In genomic region chr19:42297034-42297433, GRCh38 we compare ENCODE assay signal across 17 cellular contexts. TPM values are rescaled to one million over a fixed set of nuclear protein-coding genes. Genes with fewer than 3 reads are reported as not detected.
DNase-seq lines count a peak whose midpoint lies in the region; ATAC-seq and TF ChIP-seq lines count a peak whose summit lies in the region.
"Had no signal": no experiment of that assay in that cellular context is flagged by ENCODE, and none has a peak within 500 bp of the region (broad histone marks: within the 10 kb centered on the region; RNA-seq: fewer than 3 reads in every experiment).

No MANE protein-coding gene starts in this region.

- no peak overlapping the region for H3K27ac ChIP-seq in CD4-positive, alpha-beta T cell (ENCODE audit: low read depth, low read length)
- H3K27ac ChIP-seq: HL-60 had no signal

- no peak for TF ChIP-seq CTCF in CD4-positive, alpha-beta T cell (IDR thresholded peaks at IDR 0.05)
- TF ChIP-seq CTCF in nephron (IDR thresholded peaks at IDR 0.05; ENCODE audit: unreplicated experiment in 3 of 3), result no peak

- DNase-seq in CD4-positive, alpha-beta T cell, result no peak
- DNase-seq in activated T-helper 1 cell treated with anti-CD3 and anti-CD28 coated beads, Interleukin-12 subunit alpha, Interleukin-12 subunit beta, Interleukin-2, Interleukin-4 antibody, amounts not matched to agents 30 ng/mL and 10 ng/mL and 1 ng/mL, durations not matched to agents 14 hours and 24 hours and 36 hours (ENCODE audit: low spot score), result no peak
- DNase-seq: DMS 273 treated with DMSO at 0.1 percent for 48 hours, HCEC 1CT, KBM-7, NCI-H1048, NCI-H1694, NCI-H2107, NCI-H226, NCI-H526 treated with DMSO at 0.1 percent for 48 hours, OCI-M1 had no signal

- no peaks in the 10 kb centered on the region for H3K9me3 ChIP-seq in CD4-positive, alpha-beta T cell (ENCODE audit: control insufficient read depth, low read length)

- no peaks in the 10 kb centered on the region for H3K27me3 Mint-ChIP-seq in CD4-positive, alpha-beta T cell
- H3K27me3 Mint-ChIP-seq in activated T-helper 1 cell treated with anti-CD3 and anti-CD28 coated beads, Interleukin-12 subunit alpha, Interleukin-12 subunit beta, Interleukin-2, Interleukin-4 antibody, amounts not matched to agents 30 ng/mL and 10 ng/mL and 1 ng/mL, durations not matched to agents 14 hours and 24 hours and 36 hours (ENCODE audit: insufficient read depth), result no peaks in the 10 kb centered on the region
- no peaks in the 10 kb centered on the region for H3K27me3 Mint-ChIP-seq in nephron (ENCODE audit: low read depth)

- CTCF ChIA-PET in CD4-positive, alpha-beta T cell (lab: Charles Lee), result interaction anchor here (0.9 to 1.4 kb wide), 2 partner anchors 12 to 164 kb away, joined by 5 to 6 read pairs; no protein-coding TSS in a partner anchor

- POLR2A ChIA-PET in CD4-positive, alpha-beta T cell (lab: Charles Lee), result no interaction called here

- peak overlapping the region; percentile 27 for H3K27ac Mint-ChIP-seq in CD4-positive, alpha-beta T cell
- peak overlapping the region; percentile 37 for H3K27ac Mint-ChIP-seq in activated T-helper 1 cell treated with anti-CD3 and anti-CD28 coated beads, Interleukin-12 subunit alpha, Interleukin-12 subunit beta, Interleukin-2, Interleukin-4 antibody, amounts not matched to agents 30 ng/mL and 10 ng/mL and 1 ng/mL, durations not matched to agents 14 hours and 24 hours and 36 hours
- H3K27ac Mint-ChIP-seq in nephron, result peak overlapping the region in 2 of 3 experiments; percentile 47 to 61

- no peak for ATAC-seq in CD4-positive, alpha-beta T cell (ENCODE audit: poor library complexity)
- ATAC-seq in GM21737 (IDR thresholded peaks at IDR 0.05; ENCODE audit: unreplicated experiment) (no peak), HG03175 (IDR thresholded peaks at IDR 0.05; ENCODE audit: unreplicated experiment) (no peak), esophagus mucosa (no peak)

- H3K4me3 Mint-ChIP-seq in CD4-positive, alpha-beta T cell, result no peak overlapping the region
- no peak overlapping the region for H3K4me3 Mint-ChIP-seq in activated T-helper 1 cell treated with anti-CD3 and anti-CD28 coated beads, Interleukin-12 subunit alpha, Interleukin-12 subunit beta, Interleukin-2, Interleukin-4 antibody, amounts not matched to agents 30 ng/mL and 10 ng/mL and 1 ng/mL, durations not matched to agents 14 hours and 24 hours and 36 hours
- peak overlapping the region; percentile 6 to 47 (median 19) for H3K4me3 Mint-ChIP-seq in nephron

- H3K36me3 Mint-ChIP-seq in CD4-positive, alpha-beta T cell (ENCODE audit: low read depth), result peaks cover 43% of the 10 kb centered on the region
- H3K36me3 Mint-ChIP-seq in activated T-helper 1 cell treated with anti-CD3 and anti-CD28 coated beads, Interleukin-12 subunit alpha, Interleukin-12 subunit beta, Interleukin-2, Interleukin-4 antibody, amounts not matched to agents 30 ng/mL and 10 ng/mL and 1 ng/mL, durations not matched to agents 14 hours and 24 hours and 36 hours (ENCODE audit: low read depth), result peaks cover 12% of the 10 kb centered on the region
- peaks cover 30% of the 10 kb centered on the region for H3K36me3 Mint-ChIP-seq in nephron (ENCODE audit: low read depth)

- no peaks in the 10 kb centered on the region for H3K9me3 Mint-ChIP-seq in CD4-positive, alpha-beta T cell
- H3K9me3 Mint-ChIP-seq in activated T-helper 1 cell treated with anti-CD3 and anti-CD28 coated beads, Interleukin-12 subunit alpha, Interleukin-12 subunit beta, Interleukin-2, Interleukin-4 antibody, amounts not matched to agents 30 ng/mL and 10 ng/mL and 1 ng/mL, durations not matched to agents 14 hours and 24 hours and 36 hours, result no peaks in the 10 kb centered on the region
- H3K9me3 Mint-ChIP-seq in nephron, result no peaks in the 10 kb centered on the region

- H3K4me1 Mint-ChIP-seq in CD4-positive, alpha-beta T cell (ENCODE audit: low read depth), result peaks cover 17% of the 10 kb centered on the region
- H3K4me1 Mint-ChIP-seq in activated T-helper 1 cell treated with anti-CD3 and anti-CD28 coated beads, Interleukin-12 subunit alpha, Interleukin-12 subunit beta, Interleukin-2, Interleukin-4 antibody, amounts not matched to agents 30 ng/mL and 10 ng/mL and 1 ng/mL, durations not matched to agents 14 hours and 24 hours and 36 hours (ENCODE audit: low read depth), result no peaks in the 10 kb centered on the region
- H3K4me1 Mint-ChIP-seq in nephron, result peaks cover 5% of the 10 kb centered on the region

- intact Hi-C loops in CD4-positive, alpha-beta T cell (cut with DNase I, micrococcal nuclease), result loop anchor here in 1 of 2 experiments (2.0 to 5.0 kb wide), 2 partner anchors 115 to 164 kb away; partner anchors contain the start of gene POU2F2
- intact Hi-C loops in activated T-helper 1 cell treated with anti-CD3 and anti-CD28 coated beads, Interleukin-12 subunit alpha, Interleukin-12 subunit beta, Interleukin-2, Interleukin-4 antibody, amounts not matched to agents 30 ng/mL and 10 ng/mL and 1 ng/mL, durations not matched to agents 14 hours and 24 hours and 36 hours (cut with micrococcal nuclease), result no loop called here

- H3K27me3 ChIP-seq in CD4-positive, alpha-beta T cell (ENCODE audit: control insufficient read depth, insufficient read depth, low read length), result no peaks in the 10 kb centered on the region

- TF ChIP-seq POLR2A in GM15510 (IDR thresholded peaks at IDR 0.05; ENCODE audit: borderline replicate concordance, extremely low read depth, insufficient read length), result peak; percentile 11

RNA-seq across cellular contexts. Expression of gene PRR19, which starts 4.9 kb away (rescaled TPM):
- under 1 TPM in 1 of 2 experiments, not detected in 1; 0.16 TPM for total RNA-seq in CD4-positive, alpha-beta T cell
- 1.0 and 1.4 TPM in 2 replicates for total RNA-seq in activated T-helper 1 cell treated with anti-CD3 and anti-CD28 coated beads, Interleukin-12 subunit alpha, Interleukin-12 subunit beta, Interleukin-2, Interleukin-4 antibody, amounts not matched to agents 30 ng/mL and 10 ng/mL and 1 ng/mL, durations not matched to agents 14 hours and 24 hours and 36 hours
- total RNA-seq in esophagus mucosa, result 0.84 TPM

RNA-seq across cellular contexts. Expression of gene PAFAH1B3, which starts 5.4 kb away (rescaled TPM):
- total RNA-seq in CD4-positive, alpha-beta T cell, result 10 to 100 TPM; 10.6 to 11.8 TPM
- total RNA-seq in activated T-helper 1 cell treated with anti-CD3 and anti-CD28 coated beads, Interleukin-12 subunit alpha, Interleukin-12 subunit beta, Interleukin-2, Interleukin-4 antibody, amounts not matched to agents 30 ng/mL and 10 ng/mL and 1 ng/mL, durations not matched to agents 14 hours and 24 hours and 36 hours, result 48.7 and 50.1 TPM in 2 replicates
- 32.5 TPM for total RNA-seq in esophagus mucosa

RNA-seq across cellular contexts. Expression of gene TMEM145, which starts 16.1 kb away (rescaled TPM):
- not detected for total RNA-seq in CD4-positive, alpha-beta T cell
- 0.56 and 2.1 TPM in 2 replicates for total RNA-seq in activated T-helper 1 cell treated with anti-CD3 and anti-CD28 coated beads, Interleukin-12 subunit alpha, Interleukin-12 subunit beta, Interleukin-2, Interleukin-4 antibody, amounts not matched to agents 30 ng/mL and 10 ng/mL and 1 ng/mL, durations not matched to agents 14 hours and 24 hours and 36 hours
- total RNA-seq in esophagus mucosa, result 0.20 TPM

RNA-seq across cellular contexts. Expression of gene CIC, which starts 28.0 kb away (rescaled TPM):
- total RNA-seq in CD4-positive, alpha-beta T cell, result 100 to 1,000 TPM; 114 to 119 TPM
- 66.9 and 68.0 TPM in 2 replicates for total RNA-seq in activated T-helper 1 cell treated with anti-CD3 and anti-CD28 coated beads, Interleukin-12 subunit alpha, Interleukin-12 subunit beta, Interleukin-2, Interleukin-4 antibody, amounts not matched to agents 30 ng/mL and 10 ng/mL and 1 ng/mL, durations not matched to agents 14 hours and 24 hours and 36 hours
- total RNA-seq in esophagus mucosa, result 31.4 TPM

RNA-seq across cellular contexts. Expression of gene MEGF8, which starts 28.4 kb away (rescaled TPM):
- 1 to 10 TPM; 4.1 to 4.2 TPM for total RNA-seq in CD4-positive, alpha-beta T cell
- total RNA-seq in activated T-helper 1 cell treated with anti-CD3 and anti-CD28 coated beads, Interleukin-12 subunit alpha, Interleukin-12 subunit beta, Interleukin-2, Interleukin-4 antibody, amounts not matched to agents 30 ng/mL and 10 ng/mL and 1 ng/mL, durations not matched to agents 14 hours and 24 hours and 36 hours, result 7.5 and 7.8 TPM in 2 replicates
- 8.1 TPM for total RNA-seq in esophagus mucosa

Comparison
In these comparisons a context has a peak if more than half of its experiments do, and no peak if none do; other contexts are left out.
1. H3K4me3 Mint-ChIP-seq: peak in nephron (3 of 3); none in CD4-positive, alpha-beta T cell (single experiment) and activated T-helper 1 cell treated with anti-CD3 and anti-CD28 coated beads, Interleukin-12 subunit alpha, Interleukin-12 subunit beta, Interleukin-2, Interleukin-4 antibody, amounts not matched to agents 30 ng/mL and 10 ng/mL and 1 ng/mL, durations not matched to agents 14 hours and 24 hours and 36 hours (single experiment).
2. Peak in every context shown above with its lines, with median percentiles within 50 percentile points of each other: H3K27ac Mint-ChIP-seq.